8 cellular contexts compared by ENCODE assay signal in the genomic region with DNA sequence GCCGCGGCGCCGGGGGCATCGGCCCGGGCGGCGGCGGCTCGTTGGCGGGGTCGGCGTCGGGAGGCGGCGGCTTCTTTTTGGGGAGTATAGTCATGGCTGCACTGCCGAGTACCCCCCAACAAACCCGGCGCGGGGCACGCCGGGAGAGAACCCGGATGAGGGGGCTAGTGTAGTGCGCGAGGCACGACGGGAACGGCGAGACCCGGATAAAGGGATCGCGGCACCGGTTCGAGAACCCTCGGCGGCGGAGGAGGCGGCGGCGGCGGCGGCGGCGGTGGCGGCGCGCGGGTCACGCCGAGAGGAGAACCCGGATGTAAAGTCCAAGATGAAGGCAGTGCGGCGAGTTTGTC. TPM values are rescaled to one million over a fixed set of nuclear protein-coding genes. Genes with fewer than 3 reads are reported as not detected.
A peak's percentile ranks its signal among the peaks of the same experiment; 100 is the strongest.
DNase-seq lines count a peak whose midpoint lies in the region; ATAC-seq lines count a peak whose summit lies in the region.

Gene OTUD5 (minus strand): TSS at position 131 of the 350 bp plus-strand sequence. CDS start 37 bp downstream, at position 94.

- H3K27me3 ChIP-seq in esophagus (ENCODE audit: control insufficient read depth in 1 of 2, insufficient read depth in 2 of 2, low read length in 2 of 2), result no peaks in the 10 kb centered on the region

- ATAC-seq in HG02938 (IDR thresholded peaks at IDR 0.05; ENCODE audit: unreplicated experiment), result peak; percentile 18
- peak; percentile 57 to 61 for ATAC-seq in naive thymus-derived CD8-positive, alpha-beta T cell
- ATAC-seq in stimulated activated naive CD8-positive, alpha-beta T cell treated with anti-CD3 and anti-CD28 coated beads, Interleukin-15, Interleukin-2, amounts not matched to agents 100 U/mL and 50 U/mL, for 24 hours, result peak; percentile 74

- peaks cover 0 to 13% of the 10 kb centered on the region in 2 donors for H3K4me1 ChIP-seq in esophagus (ENCODE audit: control insufficient read depth in 2 of 2, insufficient read depth in 2 of 2, low read length in 1 of 2)

- H3K9me3 ChIP-seq in esophagus (ENCODE audit: control insufficient read depth in 2 of 2, insufficient read depth in 1 of 2, low read depth in 1 of 2, low read length in 1 of 2), result no peaks in the 10 kb centered on the region

- POLR2A ChIA-PET in naive thymus-derived CD8-positive, alpha-beta T cell (lab: Charles Lee), result interaction anchor here (0.9 to 5.5 kb wide), 23 partner anchors 9 to 418 kb away, joined by 3 to 94 read pairs (median 8); partner anchors contain the start of genes GRIPAP1, HDAC6, KCND1 and PIM2

- H3K36me3 ChIP-seq in esophagus (ENCODE audit: control insufficient read depth in 2 of 2, insufficient read depth in 2 of 2, low read length in 1 of 2), result peaks cover 0 to 7% of the 10 kb centered on the region in 2 donors

- H3K27ac ChIP-seq in esophagus (ENCODE audit: low read depth in 2 of 2, low read length in 1 of 2), result peak within 1 kb of the TSS; percentile 95 to 98

- WGBS in esophagus, 2 donors, result 0 to 39% methylated on average over 29 to 53 of the region's 53 CpGs

- H3K27ac Mint-ChIP-seq in naive thymus-derived CD8-positive, alpha-beta T cell, result peak within 1 kb of the TSS; percentile 96 to 100 (median 100)

- peak within 1 kb of the TSS; percentile 42 to 86 for H3K4me3 ChIP-seq in esophagus (ENCODE audit: low read depth in 1 of 2, low read length in 2 of 2)

- H3K4me1 Mint-ChIP-seq in naive thymus-derived CD8-positive, alpha-beta T cell, result peaks cover 19 to 62% (median 48%) of the 10 kb centered on the region in 4 donors

- peak; percentile 73 for DNase-seq in NCI-H146 (lab: John Stamatoyannopoulos, UW)
- DNase-seq in NCI-H146 treated with DMSO at 0.1 percent for 48 hours (lab: John Stamatoyannopoulos, UW; ENCODE audit: unreplicated experiment), result no peak
- DNase-seq in NCI-H460 (ENCODE audit: extremely low read depth, low read depth), result no peak
- peak; percentile 58 for DNase-seq in activated T-cell treated with anti-CD3 and anti-CD28 coated beads for 1 hour (ENCODE audit: low read depth)
- peak in 9 of 10 donors; percentile 70 to 91 (median 79) for DNase-seq in naive thymus-derived CD8-positive, alpha-beta T cell
- DNase-seq in stimulated activated naive CD8-positive, alpha-beta T cell treated with anti-CD3 and anti-CD28 coated beads, Interleukin-15, Interleukin-2, amounts not matched to agents 100 U/mL and 50 U/mL, for 24 hours, result peak; percentile 79

- H3K36me3 Mint-ChIP-seq in naive thymus-derived CD8-positive, alpha-beta T cell, result peaks cover 0 to 16% (median 0%) of the 10 kb centered on the region in 3 donors

- H3K9me3 Mint-ChIP-seq in naive thymus-derived CD8-positive, alpha-beta T cell, result peaks cover 0 to 3% (median 0%) of the 10 kb centered on the region in 9 donors

- no peaks in the 10 kb centered on the region for H3K27me3 Mint-ChIP-seq in naive thymus-derived CD8-positive, alpha-beta T cell

- H3K4me3 Mint-ChIP-seq in naive thymus-derived CD8-positive, alpha-beta T cell, result peak within 1 kb of the TSS; percentile 93 to 100 (median 99)

RNA-seq across cellular contexts. Expression of gene OTUD5, which starts in this region (rescaled TPM):
- total RNA-seq in NCI-H460 (2014; rRNA removed; shearing (Covaris generic)), result 25.5 and 28.6 TPM in 2 replicates
- 39.7 and 49.1 TPM in 2 replicates for polyA plus RNA-seq in NCI-H460 (2014; cell fraction: nucleus; rRNA removed)
- polyA plus RNA-seq in esophagus, result 10 to 100 TPM; 22.3 to 27.6 TPM
- total RNA-seq in naive thymus-derived CD8-positive, alpha-beta T cell, result 10 to 100 TPM; 98.7 to 99.4 TPM
- polyA plus RNA-seq in naive thymus-derived CD8-positive, alpha-beta T cell, result 10 to 100 TPM; 23.7 to 48.4 (median 24.3) TPM

Comparison
In these comparisons a context has a peak if more than half of its experiments do, and no peak if none do; other contexts are left out.
1. DNase-seq: peak in NCI-H146 (single experiment), activated T-cell treated with anti-CD3 and anti-CD28 coated beads for 1 hour (single experiment), naive thymus-derived CD8-positive, alpha-beta T cell (9 of 10) and stimulated activated naive CD8-positive, alpha-beta T cell treated with anti-CD3 and anti-CD28 coated beads, Interleukin-15, Interleukin-2, amounts not matched to agents 100 U/mL and 50 U/mL, for 24 hours (single experiment); none in NCI-H146 treated with DMSO at 0.1 percent for 48 hours (single experiment) and NCI-H460 (single experiment).
2. ATAC-seq: peak in every context shown above with its lines; median percentile 74 in stimulated activated naive CD8-positive, alpha-beta T cell treated with anti-CD3 and anti-CD28 coated beads, Interleukin-15, Interleukin-2, amounts not matched to agents 100 U/mL and 50 U/mL, for 24 hours; 59 in naive thymus-derived CD8-positive, alpha-beta T cell; 18 in HG02938.